Comparison of ENCODE assay signal across 9 cellular contexts in the genomic region with DNA sequence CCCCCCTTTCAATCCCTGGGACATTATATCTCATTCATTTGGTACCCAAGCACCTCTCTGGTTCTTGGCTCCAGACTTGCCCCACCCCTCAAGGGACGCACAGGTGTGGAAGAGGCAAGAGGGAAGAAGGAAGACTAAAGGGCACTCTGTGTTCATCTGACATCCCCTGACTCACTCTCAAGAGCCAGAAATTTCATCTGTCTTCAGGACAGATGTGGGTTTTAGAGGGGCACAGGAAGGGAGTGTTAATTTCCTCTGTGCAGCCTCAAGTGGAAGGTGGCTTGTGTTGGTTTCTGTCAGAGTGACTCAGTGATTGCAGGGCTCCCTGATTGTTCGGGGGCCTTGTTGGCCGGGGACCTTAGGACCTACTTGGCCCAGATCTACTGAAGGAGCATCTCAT. TPM values are rescaled to one million over a fixed set of nuclear protein-coding genes. Genes with fewer than 3 reads are reported as not detected.
DNase-seq lines count a peak whose midpoint lies in the region; ATAC-seq, FAIRE-seq and TF ChIP-seq lines count a peak whose summit lies in the region.
"Had no signal": no experiment of that assay in that cellular context is flagged by ENCODE, and none has a peak within 500 bp of the region (broad histone marks: within the 10 kb centered on the region; RNA-seq: fewer than 3 reads in every experiment).

No MANE protein-coding gene starts in this region.

- no TSS peak for BruUV-seq in HepG2 (replicated peaks; lab: Mats Ljungman, UMichigan)

- 45% methylated on average over 3 of the region's 3 CpGs for WGBS in HepG2 (ENCODE audit: low lambda C conversion rate)

- no peaks in the 10 kb centered on the region for H3K79me2 ChIP-seq in HepG2 (ENCODE audit: insufficient read depth, low read length)

- CTCF ChIA-PET in HepG2 (lab: Yijun Ruan, JAX; ENCODE audit: low intra/inter-chr PET ratio, low total read pairs), result interaction anchor here (2.1 to 2.5 kb wide), 2 partner anchors 144 to 243 kb away, joined by 13 to 14 read pairs; no protein-coding TSS in a partner anchor

- H3K9ac ChIP-seq in HepG2 (ENCODE audit: insufficient read depth, low read depth, low read length), result no peak overlapping the region

- peak overlapping the region in 2 of 7 donors; percentile 20 to 48 for H3K27ac Mint-ChIP-seq in CD14-positive monocyte
- peak overlapping the region; percentile 89 for H3K27ac Mint-ChIP-seq in activated naive CD8-positive, alpha-beta T cell treated with anti-CD3 and anti-CD28 coated beads, Interleukin-2, amount 50 U/mL, for 24 hours
- H3K27ac Mint-ChIP-seq in naive thymus-derived CD8-positive, alpha-beta T cell, result peak overlapping the region; percentile 15 to 96 (median 88)

- no peaks in the 10 kb centered on the region for H4K20me1 ChIP-seq in HepG2 (ENCODE audit: insufficient read depth, low read length)

- POLR2A ChIA-PET in naive thymus-derived CD8-positive, alpha-beta T cell (lab: Charles Lee), result interaction anchor here (0.6 to 1.6 kb wide), 7 partner anchors 9 to 895 kb away, joined by 3 to 6 read pairs (median 3); partner anchors contain the start of genes S100A10 and TDRKH
- POLR2A ChIA-PET in HepG2 (lab: Yijun Ruan, JAX), result no interaction called here

- H3K4me1 Mint-ChIP-seq in CD14-positive monocyte, result peaks cover 71% of the 10 kb centered on the region
- H3K4me1 Mint-ChIP-seq in activated naive CD8-positive, alpha-beta T cell treated with anti-CD3 and anti-CD28 coated beads, Interleukin-2, amount 50 U/mL, for 24 hours, result peaks cover 69% of the 10 kb centered on the region
- peaks cover 38 to 69% (median 65%) of the 10 kb centered on the region in 4 donors for H3K4me1 Mint-ChIP-seq in naive thymus-derived CD8-positive, alpha-beta T cell

- H3K4me1 ChIP-seq in HepG2 (ENCODE audit: insufficient read depth, low read length), result peaks cover 83% of the 10 kb centered on the region

- TF ChIP-seq RAD21 in HepG2 (CRISPR knock-in tag; IDR thresholded peaks at IDR 0.05), result no peak

- no peak for TF ChIP-seq CTCF in CD14-positive monocyte (IDR thresholded peaks at IDR 0.05)
- TF ChIP-seq CTCF in HepG2 (CRISPR knock-in tag; IDR thresholded peaks at IDR 0.05), result no peak

- in situ Hi-C loops in HepG2 (cut with HindIII; ENCODE audit: extremely low pct_ligation_motif_present, low pct_unique_long_range_greater_than_20kb), result loop anchor here (10.0 kb wide), 2 partner anchors 122 to 242 kb away; partner anchors contain the start of gene CELF3

- TF ChIP-seq EP300 in HepG2 (IDR thresholded peaks at IDR 0.05; ENCODE audit: low read depth in 2 of 2, low read length in 2 of 2) (no peak), HepG2 (CRISPR knock-in tag; IDR thresholded peaks at IDR 0.05; ENCODE audit: borderline replicate concordance) (no peak)

- DNase-seq in CD14-positive monocyte (ENCODE audit: low spot score), result no peak
- DNase-seq in HT1080 (ENCODE audit: low read depth), result peak; percentile 67
- no peak for DNase-seq in activated naive CD8-positive, alpha-beta T cell treated with anti-CD3 and anti-CD28 coated beads, Interleukin-2, amount 50 U/mL, for 24 hours
- no peak for DNase-seq in naive thymus-derived CD8-positive, alpha-beta T cell
- no peak for DNase-seq in NCI-H774 (lab: John Stamatoyannopoulos, UW)
- no peak for DNase-seq in hypothalamus (lab: John Stamatoyannopoulos, UW)
- DNase-seq in HepG2 (ENCODE audit: low spot score), result no peak
- DNase-seq in DMS153 treated with DMSO at 0.1 percent for 48 hours (lab: John Stamatoyannopoulos, UW; ENCODE audit: unreplicated experiment), result no peak

- H3K9me3 ChIP-seq in HepG2 (ENCODE audit: low read length), result no peaks in the 10 kb centered on the region

- TF ChIP-seq POLR2A in HepG2 (IDR thresholded peaks at IDR 0.05; ENCODE audit: insufficient read depth in 1 of 2, low read depth in 2 of 2, low read length in 2 of 2), result no peak

- H3K4me3 Mint-ChIP-seq in CD14-positive monocyte, result peak overlapping the region; percentile 66 to 88
- peak overlapping the region; percentile 79 for H3K4me3 Mint-ChIP-seq in activated naive CD8-positive, alpha-beta T cell treated with anti-CD3 and anti-CD28 coated beads, Interleukin-2, amount 50 U/mL, for 24 hours
- H3K4me3 Mint-ChIP-seq in naive thymus-derived CD8-positive, alpha-beta T cell, result peak overlapping the region; percentile 82 to 98 (median 90)

- H3K27me3 Mint-ChIP-seq in CD14-positive monocyte (ENCODE audit: low read depth in 3 of 3), result peaks cover 47 to 68% (median 54%) of the 10 kb centered on the region in 3 donors
- H3K27me3 Mint-ChIP-seq in activated naive CD8-positive, alpha-beta T cell treated with anti-CD3 and anti-CD28 coated beads, Interleukin-2, amount 50 U/mL, for 24 hours, result peaks cover 1% of the 10 kb centered on the region
- peaks cover 0 to 2% (median 0%) of the 10 kb centered on the region in 5 donors for H3K27me3 Mint-ChIP-seq in naive thymus-derived CD8-positive, alpha-beta T cell

- ATAC-seq in activated naive CD8-positive, alpha-beta T cell treated with anti-CD3 and anti-CD28 coated beads, Interleukin-2, amount 50 U/mL, for 24 hours, result peak; percentile 58
- peak in 1 of 2 donors; percentile 25 for ATAC-seq in naive thymus-derived CD8-positive, alpha-beta T cell
- no peak for ATAC-seq in HepG2

- H3K36me3 Mint-ChIP-seq in CD14-positive monocyte, result peaks cover 6 to 13% of the 10 kb centered on the region in 2 donors
- H3K36me3 Mint-ChIP-seq in activated naive CD8-positive, alpha-beta T cell treated with anti-CD3 and anti-CD28 coated beads, Interleukin-2, amount 50 U/mL, for 24 hours (ENCODE audit: low read depth), result peaks cover 12% of the 10 kb centered on the region
- H3K36me3 Mint-ChIP-seq in naive thymus-derived CD8-positive, alpha-beta T cell, result no peaks in the 10 kb centered on the region

- H3K36me3 ChIP-seq in HepG2 (replicated peaks in 1 of 2; ENCODE audit: control insufficient read depth in 1 of 2, insufficient read depth in 2 of 2, low read length in 2 of 2), result no peaks in the 10 kb centered on the region

- H3K4me2 ChIP-seq in HepG2 (ENCODE audit: low read depth, low read length), result no peak overlapping the region

- no peaks in the 10 kb centered on the region for H3K27me3 ChIP-seq in HepG2 (ENCODE audit: control insufficient read depth in 1 of 2, insufficient read depth in 2 of 2, low read length in 2 of 2)

- no peak overlapping the region for H3K4me3 ChIP-seq in HepG2 (replicated peaks in 1 of 3; ENCODE audit: insufficient read depth in 1 of 3, low read depth in 2 of 3, low read length in 3 of 3)

- H3K27ac ChIP-seq in HepG2 (ENCODE audit: extremely low read length, insufficient read depth, low read length), result no peak overlapping the region

- no peak overlapping the region for H2AFZ ChIP-seq in HepG2 (ENCODE audit: low read length)

- no peak for FAIRE-seq in HepG2 (lab: Jason Lieb, UNC)

- peaks cover 0 to 21% (median 14%) of the 10 kb centered on the region in 7 donors for H3K9me3 Mint-ChIP-seq in CD14-positive monocyte
- H3K9me3 Mint-ChIP-seq in activated naive CD8-positive, alpha-beta T cell treated with anti-CD3 and anti-CD28 coated beads, Interleukin-2, amount 50 U/mL, for 24 hours, result no peaks in the 10 kb centered on the region
- H3K9me3 Mint-ChIP-seq in naive thymus-derived CD8-positive, alpha-beta T cell, result no peaks in the 10 kb centered on the region

- intact Hi-C loops in CD14-positive monocyte (cut with micrococcal nuclease) (loop anchor here in 1 of 2 donors (5.0 kb wide), 1 partner anchor 300 kb away; no protein-coding TSS in a partner anchor), HepG2 (cut with micrococcal nuclease; ENCODE audit: unreplicated experiment) (loop anchor here (2.0 to 10.0 kb wide), 4 partner anchors 72 to 392 kb away; partner anchors contain the start of genes MRPL9 and TUFT1)

RNA-seq across cellular contexts. Expression of gene C2CD4D, which starts 2.4 kb away (rescaled TPM):
- polyA plus RNA-seq in CD14-positive monocyte (not detected), HepG2 (2011; rRNA removed) (not detected in 2 replicates)
- not detected in 2 replicates for total RNA-seq in HT1080 (2014; rRNA removed; shearing (Covaris generic))
- 0.17 TPM in 1 of 2 replicates, not detected in the other for polyA plus RNA-seq in HT1080 (2015; cell fraction: cytosol; rRNA removed)
- polyA plus RNA-seq in HT1080 (2015; cell fraction: nucleus; rRNA removed), result 0.20 TPM in 1 of 2 replicates, not detected in the other
- total RNA-seq in naive thymus-derived CD8-positive, alpha-beta T cell, result under 1 TPM in 1 of 2 experiments, not detected in 1; 0.21 TPM
- under 1 TPM; 0.19 to 0.65 (median 0.26) TPM for polyA plus RNA-seq in naive thymus-derived CD8-positive, alpha-beta T cell
- not detected in 2 replicates for total RNA-seq in HepG2 (2016; rRNA removed; fragmentation: Illumina TruSeq; extraction: Trizol)
- not detected in 2 replicates for total RNA-seq in HepG2 (2016; cell fraction: cytosol; rRNA removed; fragmentation: Illumina TruSeq; extraction: Trizol; ENCODE audit: low read depth)
- not detected in 2 replicates for total RNA-seq in HepG2 (2016; cell fraction: insoluble cytoplasmic fraction; rRNA removed; fragmentation: Illumina TruSeq; extraction: Trizol)
- not detected in 2 replicates for total RNA-seq in HepG2 (2016; cell fraction: membrane; rRNA removed; fragmentation: Illumina TruSeq; extraction: Trizol)
- not detected in 2 replicates for total RNA-seq in HepG2 (2016; cell fraction: nucleus; rRNA removed; fragmentation: Illumina TruSeq; extraction: Trizol)
- not detected in 2 replicates for polyA plus RNA-seq in HepG2 (2011; cell fraction: cytosol; rRNA removed)
- not detected in 2 replicates for polyA plus RNA-seq in HepG2 (2011; cell fraction: nucleus; rRNA removed)
- not detected in 2 replicates for polyA plus RNA-seq in HepG2 (2012)
- not detected in 2 replicates for polyA plus RNA-seq in HepG2 (2016; cell fraction: cytosol; fragmentation: Illumina TruSeq; extraction: Trizol; ENCODE audit: low read depth)
- polyA plus RNA-seq in HepG2 (2016; cell fraction: insoluble cytoplasmic fraction; fragmentation: Illumina TruSeq; extraction: Trizol; ENCODE audit: low read depth), result not detected in 2 replicates
- not detected in 2 replicates for polyA plus RNA-seq in HepG2 (2016; cell fraction: membrane; fragmentation: Illumina TruSeq; extraction: Trizol; ENCODE audit: low read depth)
- not detected in 2 replicates for polyA plus RNA-seq in HepG2 (2016; cell fraction: nucleus; fragmentation: Illumina TruSeq; extraction: Trizol; ENCODE audit: insufficient read depth, low read depth)
- polyA minus RNA-seq in HepG2 (2011; rRNA and poly(A)+ RNA removed; ENCODE audit: low replicate concordance), result not detected in 2 replicates
- not detected in 2 replicates for polyA minus RNA-seq in HepG2 (2011; cell fraction: cytosol; rRNA and poly(A)+ RNA removed)
- polyA minus RNA-seq in HepG2 (2011; cell fraction: nucleus; rRNA and poly(A)+ RNA removed), result not detected in 2 replicates
- total RNA-seq: osteoblast had no signal

RNA-seq across cellular contexts. Expression of gene RORC, which starts 5.6 kb away (rescaled TPM):
- not detected for polyA plus RNA-seq in CD14-positive monocyte
- total RNA-seq in HT1080 (2014; rRNA removed; shearing (Covaris generic)), result 0.03 TPM in 1 of 2 replicates, not detected in the other
- 0.03 TPM in 1 of 2 replicates, not detected in the other for polyA plus RNA-seq in HT1080 (2015; cell fraction: cytosol; rRNA removed)
- not detected in 2 replicates for polyA plus RNA-seq in HT1080 (2015; cell fraction: nucleus; rRNA removed)
- not detected for total RNA-seq in naive thymus-derived CD8-positive, alpha-beta T cell
- under 1 TPM in 1 of 3 donors, not detected in 2; 0.06 TPM for polyA plus RNA-seq in naive thymus-derived CD8-positive, alpha-beta T cell
- 2.5 TPM in 2 replicates for total RNA-seq in HepG2 (2016; rRNA removed; fragmentation: Illumina TruSeq; extraction: Trizol)
- total RNA-seq in HepG2 (2016; cell fraction: cytosol; rRNA removed; fragmentation: Illumina TruSeq; extraction: Trizol; ENCODE audit: low read depth), result 1.5 and 1.9 TPM in 2 replicates
- total RNA-seq in HepG2 (2016; cell fraction: insoluble cytoplasmic fraction; rRNA removed; fragmentation: Illumina TruSeq; extraction: Trizol), result 2.3 and 2.6 TPM in 2 replicates
- total RNA-seq in HepG2 (2016; cell fraction: membrane; rRNA removed; fragmentation: Illumina TruSeq; extraction: Trizol), result 2.3 and 2.5 TPM in 2 replicates
- 2.4 and 2.5 TPM in 2 replicates for total RNA-seq in HepG2 (2016; cell fraction: nucleus; rRNA removed; fragmentation: Illumina TruSeq; extraction: Trizol)
- 6.5 and 9.3 TPM in 2 replicates for polyA plus RNA-seq in HepG2 (2011; rRNA removed)
- polyA plus RNA-seq in HepG2 (2011; cell fraction: cytosol; rRNA removed), result 5.3 and 5.6 TPM in 2 replicates
- polyA plus RNA-seq in HepG2 (2011; cell fraction: nucleus; rRNA removed), result 13.5 and 16.6 TPM in 2 replicates
- 4.0 and 4.5 TPM in 2 replicates for polyA plus RNA-seq in HepG2 (2012)
- 2.0 and 2.1 TPM in 2 replicates for polyA plus RNA-seq in HepG2 (2016; cell fraction: cytosol; fragmentation: Illumina TruSeq; extraction: Trizol; ENCODE audit: low read depth)
- 2.1 and 2.2 TPM in 2 replicates for polyA plus RNA-seq in HepG2 (2016; cell fraction: insoluble cytoplasmic fraction; fragmentation: Illumina TruSeq; extraction: Trizol; ENCODE audit: low read depth)
- 2.2 and 2.4 TPM in 2 replicates for polyA plus RNA-seq in HepG2 (2016; cell fraction: membrane; fragmentation: Illumina TruSeq; extraction: Trizol; ENCODE audit: low read depth)
- 3.5 and 4.2 TPM in 2 replicates for polyA plus RNA-seq in HepG2 (2016; cell fraction: nucleus; fragmentation: Illumina TruSeq; extraction: Trizol; ENCODE audit: insufficient read depth, low read depth)
- 11.4 and 22.2 TPM in 2 replicates for polyA minus RNA-seq in HepG2 (2011; rRNA and poly(A)+ RNA removed; ENCODE audit: low replicate concordance)
- polyA minus RNA-seq in HepG2 (2011; cell fraction: cytosol; rRNA and poly(A)+ RNA removed), result 3.3 and 4.8 TPM in 2 replicates
- 8.2 and 9.8 TPM in 2 replicates for polyA minus RNA-seq in HepG2 (2011; cell fraction: nucleus; rRNA and poly(A)+ RNA removed)
- total RNA-seq: osteoblast had no signal

RNA-seq across cellular contexts. Expression of gene THEM5, which starts 16.3 kb away (rescaled TPM):
- not detected for polyA plus RNA-seq in CD14-positive monocyte
- not detected in 2 replicates for total RNA-seq in HT1080 (2014; rRNA removed; shearing (Covaris generic))
- not detected in 2 replicates for polyA plus RNA-seq in HT1080 (2015; cell fraction: cytosol; rRNA removed)
- not detected in 2 replicates for polyA plus RNA-seq in HT1080 (2015; cell fraction: nucleus; rRNA removed)
- total RNA-seq in naive thymus-derived CD8-positive, alpha-beta T cell, result not detected
- polyA plus RNA-seq in naive thymus-derived CD8-positive, alpha-beta T cell, result not detected
- total RNA-seq in HepG2 (2016; rRNA removed; fragmentation: Illumina TruSeq; extraction: Trizol), result not detected in 2 replicates
- total RNA-seq in HepG2 (2016; cell fraction: cytosol; rRNA removed; fragmentation: Illumina TruSeq; extraction: Trizol; ENCODE audit: low read depth), result not detected in 2 replicates
- not detected in 2 replicates for total RNA-seq in HepG2 (2016; cell fraction: insoluble cytoplasmic fraction; rRNA removed; fragmentation: Illumina TruSeq; extraction: Trizol)
- not detected in 2 replicates for total RNA-seq in HepG2 (2016; cell fraction: membrane; rRNA removed; fragmentation: Illumina TruSeq; extraction: Trizol)
- total RNA-seq in HepG2 (2016; cell fraction: nucleus; rRNA removed; fragmentation: Illumina TruSeq; extraction: Trizol), result not detected in 2 replicates
- polyA plus RNA-seq in HepG2 (2011; rRNA removed), result not detected in 2 replicates
- not detected in 2 replicates for polyA plus RNA-seq in HepG2 (2011; cell fraction: cytosol; rRNA removed)
- polyA plus RNA-seq in HepG2 (2011; cell fraction: nucleus; rRNA removed), result not detected in 2 replicates
- not detected in 2 replicates for polyA plus RNA-seq in HepG2 (2012)
- not detected in 2 replicates for polyA plus RNA-seq in HepG2 (2016; cell fraction: cytosol; fragmentation: Illumina TruSeq; extraction: Trizol; ENCODE audit: low read depth)
- not detected in 2 replicates for polyA plus RNA-seq in HepG2 (2016; cell fraction: insoluble cytoplasmic fraction; fragmentation: Illumina TruSeq; extraction: Trizol; ENCODE audit: low read depth)
- not detected in 2 replicates for polyA plus RNA-seq in HepG2 (2016; cell fraction: membrane; fragmentation: Illumina TruSeq; extraction: Trizol; ENCODE audit: low read depth)
- polyA plus RNA-seq in HepG2 (2016; cell fraction: nucleus; fragmentation: Illumina TruSeq; extraction: Trizol; ENCODE audit: insufficient read depth, low read depth), result not detected in 2 replicates
- 6.5 TPM in 1 of 2 replicates, not detected in the other for polyA minus RNA-seq in HepG2 (2011; rRNA and poly(A)+ RNA removed; ENCODE audit: low replicate concordance)
- not detected in 2 replicates for polyA minus RNA-seq in HepG2 (2011; cell fraction: cytosol; rRNA and poly(A)+ RNA removed)
- not detected in 2 replicates for polyA minus RNA-seq in HepG2 (2011; cell fraction: nucleus; rRNA and poly(A)+ RNA removed)
- total RNA-seq: osteoblast had no signal

RNA-seq across cellular contexts. Expression of gene LINGO4, which starts 32.0 kb away (rescaled TPM):
- polyA plus RNA-seq in CD14-positive monocyte, result not detected
- not detected in 2 replicates for total RNA-seq in HT1080 (2014; rRNA removed; shearing (Covaris generic))
- polyA plus RNA-seq in HT1080 (2015; cell fraction: cytosol; rRNA removed), result not detected in 2 replicates
- not detected in 2 replicates for polyA plus RNA-seq in HT1080 (2015; cell fraction: nucleus; rRNA removed)
- not detected for total RNA-seq in naive thymus-derived CD8-positive, alpha-beta T cell
- not detected for polyA plus RNA-seq in naive thymus-derived CD8-positive, alpha-beta T cell
- total RNA-seq in HepG2 (2016; rRNA removed; fragmentation: Illumina TruSeq; extraction: Trizol), result 0.02 TPM in 1 of 2 replicates, not detected in the other
- total RNA-seq in HepG2 (2016; cell fraction: cytosol; rRNA removed; fragmentation: Illumina TruSeq; extraction: Trizol; ENCODE audit: low read depth), result not detected in 2 replicates
- total RNA-seq in HepG2 (2016; cell fraction: insoluble cytoplasmic fraction; rRNA removed; fragmentation: Illumina TruSeq; extraction: Trizol), result not detected in 2 replicates
- total RNA-seq in HepG2 (2016; cell fraction: membrane; rRNA removed; fragmentation: Illumina TruSeq; extraction: Trizol), result not detected in 2 replicates
- not detected in 2 replicates for total RNA-seq in HepG2 (2016; cell fraction: nucleus; rRNA removed; fragmentation: Illumina TruSeq; extraction: Trizol)
- polyA plus RNA-seq in HepG2 (2011; rRNA removed), result 0.05 TPM in 2 replicates
- polyA plus RNA-seq in HepG2 (2011; cell fraction: cytosol; rRNA removed), result 0.01 TPM in 1 of 2 replicates, not detected in the other
- polyA plus RNA-seq in HepG2 (2011; cell fraction: nucleus; rRNA removed), result 0.11 and 0.19 TPM in 2 replicates
- not detected in 2 replicates for polyA plus RNA-seq in HepG2 (2012)
- not detected in 2 replicates for polyA plus RNA-seq in HepG2 (2016; cell fraction: cytosol; fragmentation: Illumina TruSeq; extraction: Trizol; ENCODE audit: low read depth)
- not detected in 2 replicates for polyA plus RNA-seq in HepG2 (2016; cell fraction: insoluble cytoplasmic fraction; fragmentation: Illumina TruSeq; extraction: Trizol; ENCODE audit: low read depth)
- polyA plus RNA-seq in HepG2 (2016; cell fraction: membrane; fragmentation: Illumina TruSeq; extraction: Trizol; ENCODE audit: low read depth), result not detected in 2 replicates
- not detected in 2 replicates for polyA plus RNA-seq in HepG2 (2016; cell fraction: nucleus; fragmentation: Illumina TruSeq; extraction: Trizol; ENCODE audit: insufficient read depth, low read depth)
- 0.06 and 0.37 TPM in 2 replicates for polyA minus RNA-seq in HepG2 (2011; rRNA and poly(A)+ RNA removed; ENCODE audit: low replicate concordance)
- polyA minus RNA-seq in HepG2 (2011; cell fraction: cytosol; rRNA and poly(A)+ RNA removed), result not detected in 2 replicates
- 0.52 and 0.87 TPM in 2 replicates for polyA minus RNA-seq in HepG2 (2011; cell fraction: nucleus; rRNA and poly(A)+ RNA removed)
- total RNA-seq: osteoblast had no signal

RNA-seq across cellular contexts. Expression of gene TDRKH, which starts 46.9 kb away (rescaled TPM):
- 1 to 10 TPM; 1.1 to 1.6 TPM for polyA plus RNA-seq in CD14-positive monocyte
- 1.9 and 2.0 TPM in 2 replicates for total RNA-seq in HT1080 (2014; rRNA removed; shearing (Covaris generic))
- polyA plus RNA-seq in HT1080 (2015; cell fraction: cytosol; rRNA removed), result 5.5 TPM in 2 replicates
- 5.4 and 6.2 TPM in 2 replicates for polyA plus RNA-seq in HT1080 (2015; cell fraction: nucleus; rRNA removed)
- total RNA-seq in naive thymus-derived CD8-positive, alpha-beta T cell, result 10 to 100 TPM; 20.5 to 23.2 TPM
- polyA plus RNA-seq in naive thymus-derived CD8-positive, alpha-beta T cell, result 10 to 100 TPM; 14.7 to 15.9 (median 14.9) TPM
- 5.4 and 5.6 TPM in 2 replicates for total RNA-seq in HepG2 (2016; rRNA removed; fragmentation: Illumina TruSeq; extraction: Trizol)
- total RNA-seq in HepG2 (2016; cell fraction: cytosol; rRNA removed; fragmentation: Illumina TruSeq; extraction: Trizol; ENCODE audit: low read depth), result 0.30 and 0.62 TPM in 2 replicates
- 4.9 and 5.8 TPM in 2 replicates for total RNA-seq in HepG2 (2016; cell fraction: insoluble cytoplasmic fraction; rRNA removed; fragmentation: Illumina TruSeq; extraction: Trizol)
- total RNA-seq in HepG2 (2016; cell fraction: membrane; rRNA removed; fragmentation: Illumina TruSeq; extraction: Trizol), result 1.9 and 2.7 TPM in 2 replicates
- total RNA-seq in HepG2 (2016; cell fraction: nucleus; rRNA removed; fragmentation: Illumina TruSeq; extraction: Trizol), result 3.2 and 4.4 TPM in 2 replicates
- polyA plus RNA-seq in HepG2 (2011; rRNA removed), result 3.9 and 4.3 TPM in 2 replicates
- polyA plus RNA-seq in HepG2 (2011; cell fraction: cytosol; rRNA removed), result 2.3 and 3.8 TPM in 2 replicates
- polyA plus RNA-seq in HepG2 (2011; cell fraction: nucleus; rRNA removed), result 2.4 and 4.6 TPM in 2 replicates
- polyA plus RNA-seq in HepG2 (2012), result 5.1 and 5.6 TPM in 2 replicates
- 0.55 and 0.59 TPM in 2 replicates for polyA plus RNA-seq in HepG2 (2016; cell fraction: cytosol; fragmentation: Illumina TruSeq; extraction: Trizol; ENCODE audit: low read depth)
- 5.3 and 5.4 TPM in 2 replicates for polyA plus RNA-seq in HepG2 (2016; cell fraction: insoluble cytoplasmic fraction; fragmentation: Illumina TruSeq; extraction: Trizol; ENCODE audit: low read depth)
- polyA plus RNA-seq in HepG2 (2016; cell fraction: membrane; fragmentation: Illumina TruSeq; extraction: Trizol; ENCODE audit: low read depth), result 1.2 and 1.4 TPM in 2 replicates
- polyA plus RNA-seq in HepG2 (2016; cell fraction: nucleus; fragmentation: Illumina TruSeq; extraction: Trizol; ENCODE audit: insufficient read depth, low read depth), result 3.8 and 4.5 TPM in 2 replicates
- 2.0 and 2.3 TPM in 2 replicates for polyA minus RNA-seq in HepG2 (2011; rRNA and poly(A)+ RNA removed; ENCODE audit: low replicate concordance)
- polyA minus RNA-seq in HepG2 (2011; cell fraction: cytosol; rRNA and poly(A)+ RNA removed), result 1.8 and 3.2 TPM in 2 replicates
- 4.0 and 4.5 TPM in 2 replicates for polyA minus RNA-seq in HepG2 (2011; cell fraction: nucleus; rRNA and poly(A)+ RNA removed)
